In genomic region chr10:100562008-100562672, GRCh38 we compare ENCODE assay signal across 1 cellular context.
TF ChIP-seq lines count a peak whose summit lies in the region.

No MANE protein-coding gene starts in this region.

TF ChIP-seq in GM12878, 131 proteins besides CTCF, POLR2A, EP300 and RAD21 (continued from another document and continues in another):
- TF ChIP-seq ZNF687 (IDR thresholded peaks at IDR 0.05) (no peak), BCL11A (IDR thresholded peaks at IDR 0.05; ENCODE audit: low read depth, low read length) (no peak), NFXL1 (IDR thresholded peaks at IDR 0.05; ENCODE audit: borderline replicate concordance) (no peak), RCOR1 (conservative IDR thresholded peaks at IDR 0.05; ENCODE audit: low read depth, low read length) (no peak), TARDBP (IDR thresholded peaks at IDR 0.05; ENCODE audit: borderline replicate concordance) (0 out of 2 replicates have a peak, but pooled peaks have one; percentile 51), SUPT20H (IDR thresholded peaks at IDR 0.05; ENCODE audit: borderline replicate concordance, control insufficient read depth, low read depth, low read length) (no peak), SRF (IDR thresholded peaks at IDR 0.05; ENCODE audit: low read depth in 2 of 2, low read length in 2 of 2) (no peak), IKZF2 (IDR thresholded peaks at IDR 0.05) (no peak), KDM1A (IDR thresholded peaks at IDR 0.05; ENCODE audit: borderline replicate concordance) (no peak), ATF7 (IDR thresholded peaks at IDR 0.05; ENCODE audit: low read depth) (no peak), POLR2AphosphoS2 (IDR thresholded peaks at IDR 0.05; ENCODE audit: low read depth, low read length) (no peak), ZNF592 (IDR thresholded peaks at IDR 0.05) (no peak), PAX5 (IDR thresholded peaks at IDR 0.05; ENCODE audit: borderline replicate concordance, low read depth, low read length) (no peak), HDAC2 (IDR thresholded peaks at IDR 0.05) (no peak), GATAD2B (conservative IDR thresholded peaks at IDR 0.05; ENCODE audit: low read depth) (peak; percentile 57; the same call in 1 of the 2 replicates), EGR1 (IDR thresholded peaks at IDR 0.05; ENCODE audit: borderline replicate concordance in 1 of 2, low read depth in 2 of 2, low read length in 2 of 2) (no peak), KLF5 (IDR thresholded peaks at IDR 0.05; ENCODE audit: partially characterized antibody) (no peak), SMAD5 (IDR thresholded peaks at IDR 0.05; ENCODE audit: low read depth) (no peak), ZNF274 (IDR thresholded peaks at IDR 0.05; ENCODE audit: insufficient read depth, insufficient read length) (no peak), IRF4 (IDR thresholded peaks at IDR 0.05; ENCODE audit: low read depth, low read length) (0 out of 2 replicates have a peak, but pooled peaks have one; percentile 19), TCF3 (IDR thresholded peaks at IDR 0.05; ENCODE audit: borderline replicate concordance, insufficient read depth, low read depth, low read length) (no peak), MTA3 (IDR thresholded peaks at IDR 0.05; ENCODE audit: borderline replicate concordance, low read length) (no peak), CREM (IDR thresholded peaks at IDR 0.05; ENCODE audit: low read depth) (no peak), PAX8 (IDR thresholded peaks at IDR 0.05) (no peak), REST (IDR thresholded peaks at IDR 0.05; ENCODE audit: low read depth, low read length) (no peak), ZSCAN29 (IDR thresholded peaks at IDR 0.05) (no peak), NKRF (conservative IDR thresholded peaks at IDR 0.05) (no peak), SMARCA5 (IDR thresholded peaks at IDR 0.05) (peak; percentile 68; the same call in 1 of the 2 replicates), JUND (IDR thresholded peaks at IDR 0.05; ENCODE audit: low read depth, low read length) (no peak), BMI1 (IDR thresholded peaks at IDR 0.05; ENCODE audit: borderline replicate concordance) (no peak)
- TF ChIP-seq, protein P1, sequence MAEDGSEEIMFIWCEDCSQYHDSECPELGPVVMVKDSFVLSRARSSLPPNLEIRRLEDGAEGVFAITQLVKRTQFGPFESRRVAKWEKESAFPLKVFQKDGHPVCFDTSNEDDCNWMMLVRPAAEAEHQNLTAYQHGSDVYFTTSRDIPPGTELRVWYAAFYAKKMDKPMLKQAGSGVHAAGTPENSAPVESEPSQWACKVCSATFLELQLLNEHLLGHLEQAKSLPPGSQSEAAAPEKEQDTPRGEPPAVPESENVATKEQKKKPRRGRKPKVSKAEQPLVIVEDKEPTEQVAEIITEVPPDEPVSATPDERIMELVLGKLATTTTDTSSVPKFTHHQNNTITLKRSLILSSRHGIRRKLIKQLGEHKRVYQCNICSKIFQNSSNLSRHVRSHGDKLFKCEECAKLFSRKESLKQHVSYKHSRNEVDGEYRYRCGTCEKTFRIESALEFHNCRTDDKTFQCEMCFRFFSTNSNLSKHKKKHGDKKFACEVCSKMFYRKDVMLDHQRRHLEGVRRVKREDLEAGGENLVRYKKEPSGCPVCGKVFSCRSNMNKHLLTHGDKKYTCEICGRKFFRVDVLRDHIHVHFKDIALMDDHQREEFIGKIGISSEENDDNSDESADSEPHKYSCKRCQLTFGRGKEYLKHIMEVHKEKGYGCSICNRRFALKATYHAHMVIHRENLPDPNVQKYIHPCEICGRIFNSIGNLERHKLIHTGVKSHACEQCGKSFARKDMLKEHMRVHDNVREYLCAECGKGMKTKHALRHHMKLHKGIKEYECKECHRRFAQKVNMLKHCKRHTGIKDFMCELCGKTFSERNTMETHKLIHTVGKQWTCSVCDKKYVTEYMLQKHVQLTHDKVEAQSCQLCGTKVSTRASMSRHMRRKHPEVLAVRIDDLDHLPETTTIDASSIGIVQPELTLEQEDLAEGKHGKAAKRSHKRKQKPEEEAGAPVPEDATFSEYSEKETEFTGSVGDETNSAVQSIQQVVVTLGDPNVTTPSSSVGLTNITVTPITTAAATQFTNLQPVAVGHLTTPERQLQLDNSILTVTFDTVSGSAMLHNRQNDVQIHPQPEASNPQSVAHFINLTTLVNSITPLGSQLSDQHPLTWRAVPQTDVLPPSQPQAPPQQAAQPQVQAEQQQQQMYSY (CRISPR knock-in tag; IDR thresholded peaks at IDR 0.05): no peak
- TF ChIP-seq, protein P2, sequence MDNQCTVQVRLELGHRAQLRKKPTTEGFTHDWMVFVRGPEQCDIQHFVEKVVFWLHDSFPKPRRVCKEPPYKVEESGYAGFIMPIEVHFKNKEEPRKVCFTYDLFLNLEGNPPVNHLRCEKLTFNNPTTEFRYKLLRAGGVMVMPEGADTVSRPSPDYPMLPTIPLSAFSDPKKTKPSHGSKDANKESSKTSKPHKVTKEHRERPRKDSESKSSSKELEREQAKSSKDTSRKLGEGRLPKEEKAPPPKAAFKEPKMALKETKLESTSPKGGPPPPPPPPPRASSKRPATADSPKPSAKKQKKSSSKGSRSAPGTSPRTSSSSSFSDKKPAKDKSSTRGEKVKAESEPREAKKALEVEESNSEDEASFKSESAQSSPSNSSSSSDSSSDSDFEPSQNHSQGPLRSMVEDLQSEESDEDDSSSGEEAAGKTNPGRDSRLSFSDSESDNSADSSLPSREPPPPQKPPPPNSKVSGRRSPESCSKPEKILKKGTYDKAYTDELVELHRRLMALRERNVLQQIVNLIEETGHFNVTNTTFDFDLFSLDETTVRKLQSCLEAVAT (IDR thresholded peaks at IDR 0.05): no peak
- TF ChIP-seq, protein P3, sequence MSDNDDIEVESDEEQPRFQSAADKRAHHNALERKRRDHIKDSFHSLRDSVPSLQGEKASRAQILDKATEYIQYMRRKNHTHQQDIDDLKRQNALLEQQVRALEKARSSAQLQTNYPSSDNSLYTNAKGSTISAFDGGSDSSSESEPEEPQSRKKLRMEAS (IDR thresholded peaks at IDR 0.05; ENCODE audit: low read depth, low read length): no peak
- TF ChIP-seq, protein P4, sequence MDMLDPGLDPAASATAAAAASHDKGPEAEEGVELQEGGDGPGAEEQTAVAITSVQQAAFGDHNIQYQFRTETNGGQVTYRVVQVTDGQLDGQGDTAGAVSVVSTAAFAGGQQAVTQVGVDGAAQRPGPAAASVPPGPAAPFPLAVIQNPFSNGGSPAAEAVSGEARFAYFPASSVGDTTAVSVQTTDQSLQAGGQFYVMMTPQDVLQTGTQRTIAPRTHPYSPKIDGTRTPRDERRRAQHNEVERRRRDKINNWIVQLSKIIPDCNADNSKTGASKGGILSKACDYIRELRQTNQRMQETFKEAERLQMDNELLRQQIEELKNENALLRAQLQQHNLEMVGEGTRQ (IDR thresholded peaks at IDR 0.05; ENCODE audit: borderline replicate concordance, low read depth, low read length): no peak
